In genomic region chr1:224565611-224566406, GRCh38 we compare ENCODE assay signal across 17 cellular contexts. TPM values are rescaled to one million over a fixed set of nuclear protein-coding genes. Genes with fewer than 3 reads are reported as not detected.
A peak's percentile ranks its signal among the peaks of the same experiment; 100 is the strongest.
DNase-seq lines count a peak whose midpoint lies in the region; ATAC-seq and TF ChIP-seq lines count a peak whose summit lies in the region.
"Had no signal": no experiment of that assay in that cellular context is flagged by ENCODE, and none has a peak within 500 bp of the region (broad histone marks: within the 10 kb centered on the region; RNA-seq: fewer than 3 reads in every experiment).

No MANE protein-coding gene starts in this region.

- peaks cover 2% of the 10 kb centered on the region in 2 donors for H3K9me3 Mint-ChIP-seq in activated T-cell treated with anti-CD3 and anti-CD28 coated beads, Interleukin-2, amount 50 U/mL, for 72 hours
- H3K9me3 Mint-ChIP-seq in activated T-cell treated with anti-CD3 and anti-CD28 coated beads, Interleukin-2, amount 50 U/mL, for 4 hours: peaks cover 1% of the 10 kb centered on the region
- H3K9me3 Mint-ChIP-seq in H9: peaks cover 8 to 9% of the 10 kb centered on the region in 2 experiments
- H3K9me3 Mint-ChIP-seq: type B pancreatic cell had no signal

- H3K18ac ChIP-seq in H9 (ENCODE audit: insufficient read length, low read depth, low read length): no peak overlapping the region

- H3K9me3 ChIP-seq in smooth muscle cell (replicated peaks; ENCODE audit: low read depth) (no peaks in the 10 kb centered on the region), H9 (ENCODE audit: control insufficient read depth, low read depth, low read length) (no peaks in the 10 kb centered on the region)

- no peak overlapping the region for H3K23ac ChIP-seq in H9 (ENCODE audit: insufficient read length, low read depth, low read length)

- H2BK15ac ChIP-seq in H9 (ENCODE audit: low read depth, low read length): no peak overlapping the region

- peaks cover 6% of the 10 kb centered on the region for H3F3A ChIP-seq in smooth muscle cell (ENCODE audit: low read depth)

- H3K36me3 ChIP-seq in smooth muscle cell (ENCODE audit: low read depth): no peaks in the 10 kb centered on the region

- no peak overlapping the region for H2BK120ac ChIP-seq in H9 (ENCODE audit: low read depth, low read length, poor library complexity, severe bottlenecking)

- no peaks in the 10 kb centered on the region for H3K36me3 Mint-ChIP-seq in activated T-cell treated with anti-CD3 and anti-CD28 coated beads, Interleukin-2, amount 50 U/mL, for 72 hours (ENCODE audit: insufficient read depth in 2 of 2)
- no peaks in the 10 kb centered on the region for H3K36me3 Mint-ChIP-seq in activated T-cell treated with anti-CD3 and anti-CD28 coated beads, Interleukin-2, amount 50 U/mL, for 4 hours (ENCODE audit: insufficient read depth)
- peaks cover 3 to 7% (median 7%) of the 10 kb centered on the region in 3 experiments; a peak in 5 of 7 replicates for H3K36me3 Mint-ChIP-seq in H9 (ENCODE audit: insufficient read depth in 1 of 3, low read depth in 3 of 3)
- H3K36me3 Mint-ChIP-seq: type B pancreatic cell had no signal

- H3K14ac ChIP-seq in H9 (ENCODE audit: insufficient read depth, low read length): no peak overlapping the region

- ATAC-seq in activated T-cell treated with anti-CD3 and anti-CD28 coated beads, Interleukin-2, amount 50 U/mL, for 72 hours (replicated peaks in 1 of 2): no peak
- no peak for ATAC-seq in activated T-cell treated with anti-CD3 and anti-CD28 coated beads, Interleukin-2, amount 50 U/mL, for 4 hours

- no peaks in the 10 kb centered on the region for H3K27me3 Mint-ChIP-seq in activated T-cell treated with anti-CD3 and anti-CD28 coated beads, Interleukin-2, amount 50 U/mL, for 72 hours (ENCODE audit: low read depth)
- no peaks in the 10 kb centered on the region for H3K27me3 Mint-ChIP-seq in activated T-cell treated with anti-CD3 and anti-CD28 coated beads, Interleukin-2, amount 50 U/mL, for 4 hours (ENCODE audit: low read depth)
- no peaks in the 10 kb centered on the region; the same call in 1 of the 2 replicates for H3K27me3 Mint-ChIP-seq in H9 (ENCODE audit: low read depth)
- H3K27me3 Mint-ChIP-seq: type B pancreatic cell had no signal

- no peak overlapping the region for H3K4me3 Mint-ChIP-seq in activated T-cell treated with anti-CD3 and anti-CD28 coated beads, Interleukin-2, amount 50 U/mL, for 72 hours
- no peak overlapping the region for H3K4me3 Mint-ChIP-seq in activated T-cell treated with anti-CD3 and anti-CD28 coated beads, Interleukin-2, amount 50 U/mL, for 4 hours
- no peak overlapping the region for H3K4me3 Mint-ChIP-seq in H9
- H3K4me3 Mint-ChIP-seq: type B pancreatic cell had no signal

- H3K27ac ChIP-seq in RWPE1 (peak overlapping the region; percentile 89), epithelial cell of prostate (peak overlapping the region; percentile 80), smooth muscle cell (ENCODE audit: low read depth) (peak overlapping the region; percentile 86), H9 (ENCODE audit: insufficient read length, low read depth, low read length) (no peak overlapping the region)
- H3K27ac ChIP-seq: parathyroid adenoma had no signal

- H4K8ac ChIP-seq in H9 (replicated peaks; ENCODE audit: insufficient read length, low read depth, low read length): no peak overlapping the region

- no peak overlapping the region for H3T11ph ChIP-seq in H9 (ENCODE audit: low read length)

- peaks cover 5% of the 10 kb centered on the region for H3K4me1 ChIP-seq in smooth muscle cell (ENCODE audit: low read depth)
- no peaks in the 10 kb centered on the region for H3K4me1 ChIP-seq in H9 (ENCODE audit: insufficient read depth, low read length)
- H3K4me1 ChIP-seq: parathyroid adenoma had no signal

- H4K20me1 ChIP-seq in smooth muscle cell (ENCODE audit: low read depth) (no peaks in the 10 kb centered on the region), H9 (ENCODE audit: control insufficient read depth, insufficient read depth, insufficient read length) (no peaks in the 10 kb centered on the region)

- H3K4me2 ChIP-seq in smooth muscle cell (peak overlapping the region; percentile 43), H9 (ENCODE audit: insufficient read depth, insufficient read length, low read length) (no peak overlapping the region)

- H3K4ac ChIP-seq in H9 (ENCODE audit: low read depth, low read length): no peak overlapping the region

- no peak overlapping the region for H2AK5ac ChIP-seq in H9 (ENCODE audit: insufficient read length, low read length)

- no peak overlapping the region for H4K91ac ChIP-seq in H9 (ENCODE audit: insufficient read length, low read depth, low read length)

- H2BK5ac ChIP-seq in H9 (ENCODE audit: insufficient read length, low read length): no peak overlapping the region

- H3K27me3 ChIP-seq in smooth muscle cell (ENCODE audit: low read depth) (no peaks in the 10 kb centered on the region), H9 (ENCODE audit: insufficient read depth, low read length) (no peaks in the 10 kb centered on the region)
- H3K27me3 ChIP-seq: dorsolateral prefrontal cortex had no signal

- CTCF ChIA-PET in RWPE1 (lab: Yijun Ruan, JAX): interaction anchor here (0.6 to 1.1 kb wide), 2 partner anchors 208 to 357 kb away, joined by 3 to 9 read pairs; no protein-coding TSS in a partner anchor

- no peak overlapping the region for H3K56ac ChIP-seq in H9 (ENCODE audit: insufficient read length, low read depth, low read length)

- POLR2A ChIA-PET in RWPE1 (lab: Yijun Ruan, JAX; ENCODE audit: low non-redundant PET): no interaction called here

- H2BK20ac ChIP-seq in H9 (ENCODE audit: low read depth, low read length, poor library complexity, severe bottlenecking): no peak overlapping the region

- H3K4me3 ChIP-seq in smooth muscle cell: no peak overlapping the region
- H3K4me3 ChIP-seq: dorsolateral prefrontal cortex had no signal

- H3K79me2 ChIP-seq in smooth muscle cell (ENCODE audit: low read depth) (no peaks in the 10 kb centered on the region), H9 (ENCODE audit: insufficient read depth, low read length) (no peaks in the 10 kb centered on the region)
- H3K79me2 ChIP-seq: parathyroid adenoma had no signal

- H2AFZ ChIP-seq in smooth muscle cell (ENCODE audit: low read depth): peak overlapping the region; percentile 34
- H2AFZ ChIP-seq in H9 (ENCODE audit: low read length): no peak overlapping the region
- H2AFZ ChIP-seq: parathyroid adenoma had no signal

- no peak for TF ChIP-seq CTCF in RWPE1 (conservative IDR thresholded peaks at IDR 0.05; ENCODE audit: low read depth)
- TF ChIP-seq CTCF in smooth muscle cell (IDR thresholded peaks at IDR 0.05; ENCODE audit: borderline replicate concordance, insufficient read depth, poor library complexity, severe bottlenecking): no peak
- no peak for TF ChIP-seq CTCF in H9 (conservative IDR thresholded peaks at IDR 0.05)

- peak overlapping the region; percentile 51 for H3K27ac Mint-ChIP-seq in activated T-cell treated with anti-CD3 and anti-CD28 coated beads, Interleukin-2, amount 50 U/mL, for 72 hours
- peak overlapping the region in 1 of 3 experiments; percentile 63; a peak in 1 of 7 replicates for H3K27ac Mint-ChIP-seq in H9
- H3K27ac Mint-ChIP-seq: type B pancreatic cell had no signal

- WGBS in smooth muscle cell (ENCODE audit: low lambda C conversion rate): 83% methylated on average over 3 of the region's 3 CpGs
- WGBS in H9 (ENCODE audit: extremely low coverage, insufficient read length, low lambda C conversion rate): no CpG with 5 or more reads among the region's 3 CpGs

- no peaks in the 10 kb centered on the region for H3K4me1 Mint-ChIP-seq in activated T-cell treated with anti-CD3 and anti-CD28 coated beads, Interleukin-2, amount 50 U/mL, for 72 hours (ENCODE audit: low read depth)
- no peaks in the 10 kb centered on the region for H3K4me1 Mint-ChIP-seq in activated T-cell treated with anti-CD3 and anti-CD28 coated beads, Interleukin-2, amount 50 U/mL, for 4 hours (ENCODE audit: low read depth)
- no peaks in the 10 kb centered on the region for H3K4me1 Mint-ChIP-seq in H9

- H3K9ac ChIP-seq in smooth muscle cell (ENCODE audit: low read depth) (peak overlapping the region; percentile 62), H9 (ENCODE audit: extremely low read depth, insufficient read length, low read length) (no peak overlapping the region)
- H3K9ac ChIP-seq: parathyroid adenoma had no signal

- no peaks in the 10 kb centered on the region for H3K23me2 ChIP-seq in H9 (ENCODE audit: insufficient read length, low read depth, low read length, poor library complexity, severe bottlenecking)

- DNase-seq in activated T-cell treated with anti-CD3 and anti-CD28 coated beads, Interleukin-2, amount 50 U/mL, for 72 hours: no peak
- no peak for DNase-seq in activated T-cell treated with anti-CD3 and anti-CD28 coated beads, Interleukin-2, amount 50 U/mL, for 4 hours
- DNase-seq in RWPE1 (ENCODE audit: low spot score): no peak
- no peak for DNase-seq in epithelial cell of prostate (ENCODE audit: low read depth, low spot score)
- no peak for DNase-seq in smooth muscle cell (lab: John Stamatoyannopoulos, UW; ENCODE audit: unreplicated experiment)
- DNase-seq in H9: no peak
- no peak for DNase-seq in DMS79 (lab: John Stamatoyannopoulos, UW)
- no peak for DNase-seq in LoVo (ENCODE audit: low spot score)
- DNase-seq: activated gamma-delta T cell treated with Interleukin-2 at 50 U/mL for 16 hours; COR-L47; KBM-7; left cardiac atrium; NCI-H1436 treated with DMSO at 0.1 percent for 48 hours; stimulated activated naive CD4-positive, alpha-beta T cell had no signal

- no peak overlapping the region for H2BK12ac ChIP-seq in H9 (ENCODE audit: insufficient read length, low read depth, low read length)

- H4K5ac ChIP-seq in H9 (ENCODE audit: insufficient read length, low read depth, low read length): no peak overlapping the region

- no peaks in the 10 kb centered on the region for H3K79me1 ChIP-seq in H9 (ENCODE audit: insufficient read depth, low read depth, low read length, poor library complexity, severe bottlenecking)

RNA-seq across cellular contexts. Expression of gene CNIH3, which starts 50.3 kb away (rescaled TPM):
- 1 to 10 TPM in 1 of 2 donors, under 1 TPM in 1; 0.62 to 1.4 TPM for total RNA-seq in activated T-cell treated with anti-CD3 and anti-CD28 coated beads, Interleukin-2, amount 50 U/mL, for 72 hours
- 1 to 10 TPM in 1 of 3 donors, under 1 TPM in 2; 0.66 to 1.1 (median 0.71) TPM for total RNA-seq in activated T-cell treated with anti-CD3 and anti-CD28 coated beads, Interleukin-2, amount 50 U/mL, for 4 hours
- 5.3 and 8.0 TPM in 2 replicates for total RNA-seq in smooth muscle cell
- polyA plus RNA-seq in smooth muscle cell: 6.6 and 7.2 TPM in 2 replicates
- total RNA-seq in H9 (2021): 4.2 and 4.4 TPM in 2 replicates
